Comparison of ENCODE assay signal across 11 cellular contexts in genomic region chr1:207883104-207883651, GRCh38.
DNase-seq lines count a peak whose midpoint lies in the region; ATAC-seq and TF ChIP-seq lines count a peak whose summit lies in the region.
"Had no signal": no experiment of that assay in that cellular context is flagged by ENCODE, and none has a peak within 500 bp of the region (broad histone marks: within the 10 kb centered on the region; RNA-seq: fewer than 3 reads in every experiment).

No MANE protein-coding gene starts in this region.

- no peak for TF ChIP-seq CTCF in WERI-Rb-1 (IDR thresholded peaks at IDR 0.05; ENCODE audit: low read depth, low read length)

- no peaks in the 10 kb centered on the region for H3K9me3 ChIP-seq in WERI-Rb-1 (ENCODE audit: severe bottlenecking)
- H3K9me3 ChIP-seq: body of pancreas had no signal

- no peaks in the 10 kb centered on the region for H3K9me3 Mint-ChIP-seq in stimulated activated memory B cell treated with anti-CD40 and anti-IgM and Interleukin-4, amounts not matched to agents 10 μg/mL and 1 μg/mL and 100 μg/mL, for 72 hours

- H3K36me3 ChIP-seq in WERI-Rb-1, result no peaks in the 10 kb centered on the region

- no peak overlapping the region for H3K27ac ChIP-seq in WERI-Rb-1
- H3K27ac ChIP-seq: 22Rv1, body of pancreas had no signal

- peak; percentile 73 for ATAC-seq in HG02798 (IDR thresholded peaks at IDR 0.05; ENCODE audit: poor library complexity, unreplicated experiment)
- ATAC-seq in stimulated activated memory B cell treated with anti-CD40 and anti-IgM and Interleukin-4, amounts not matched to agents 10 μg/mL and 1 μg/mL and 100 μg/mL, for 72 hours, result peak; percentile 67
- ATAC-seq: body of pancreas had no signal

- peaks cover 9% of the 10 kb centered on the region for H3K27me3 Mint-ChIP-seq in stimulated activated memory B cell treated with anti-CD40 and anti-IgM and Interleukin-4, amounts not matched to agents 10 μg/mL and 1 μg/mL and 100 μg/mL, for 72 hours

- peaks cover 35% of the 10 kb centered on the region for H3K4me1 Mint-ChIP-seq in stimulated activated memory B cell treated with anti-CD40 and anti-IgM and Interleukin-4, amounts not matched to agents 10 μg/mL and 1 μg/mL and 100 μg/mL, for 72 hours

- peak overlapping the region; percentile 86 for H3K4me3 Mint-ChIP-seq in stimulated activated memory B cell treated with anti-CD40 and anti-IgM and Interleukin-4, amounts not matched to agents 10 μg/mL and 1 μg/mL and 100 μg/mL, for 72 hours

- no peaks in the 10 kb centered on the region for H3K27me3 ChIP-seq in WERI-Rb-1 (ENCODE audit: insufficient read depth, low read depth, severe bottlenecking)
- H3K27me3 ChIP-seq: body of pancreas had no signal

- no peak overlapping the region for H3K4me3 ChIP-seq in WERI-Rb-1 (ENCODE audit: low read depth, low read length)
- H3K4me3 ChIP-seq: body of pancreas had no signal

- no peaks in the 10 kb centered on the region for H3K36me3 Mint-ChIP-seq in stimulated activated memory B cell treated with anti-CD40 and anti-IgM and Interleukin-4, amounts not matched to agents 10 μg/mL and 1 μg/mL and 100 μg/mL, for 72 hours

- DNase-seq in NCI-H2107 treated with DMSO at 0.1 percent for 48 hours (lab: John Stamatoyannopoulos, UW; ENCODE audit: unreplicated experiment) (peak; percentile 8), NCI-H2107 (lab: John Stamatoyannopoulos, UW) (no peak), WERI-Rb-1 (peak; percentile 2), NCI-H1930 (lab: John Stamatoyannopoulos, UW) (no peak), T-helper 9 cell (no peak), retina (no peak)
- DNase-seq: body of pancreas, RPMI8226 had no signal

- peak overlapping the region; percentile 81 for H3K27ac Mint-ChIP-seq in stimulated activated memory B cell treated with anti-CD40 and anti-IgM and Interleukin-4, amounts not matched to agents 10 μg/mL and 1 μg/mL and 100 μg/mL, for 72 hours

Comparison
In these comparisons a context has a peak if more than half of its experiments do, and no peak if none do; other contexts are left out.
1. DNase-seq: peak in NCI-H2107 treated with DMSO at 0.1 percent for 48 hours (single experiment) and WERI-Rb-1 (single experiment); none in NCI-H2107 (single experiment), NCI-H1930 (0 of 2), T-helper 9 cell (single experiment) and retina (single experiment).